In the genomic region with DNA sequence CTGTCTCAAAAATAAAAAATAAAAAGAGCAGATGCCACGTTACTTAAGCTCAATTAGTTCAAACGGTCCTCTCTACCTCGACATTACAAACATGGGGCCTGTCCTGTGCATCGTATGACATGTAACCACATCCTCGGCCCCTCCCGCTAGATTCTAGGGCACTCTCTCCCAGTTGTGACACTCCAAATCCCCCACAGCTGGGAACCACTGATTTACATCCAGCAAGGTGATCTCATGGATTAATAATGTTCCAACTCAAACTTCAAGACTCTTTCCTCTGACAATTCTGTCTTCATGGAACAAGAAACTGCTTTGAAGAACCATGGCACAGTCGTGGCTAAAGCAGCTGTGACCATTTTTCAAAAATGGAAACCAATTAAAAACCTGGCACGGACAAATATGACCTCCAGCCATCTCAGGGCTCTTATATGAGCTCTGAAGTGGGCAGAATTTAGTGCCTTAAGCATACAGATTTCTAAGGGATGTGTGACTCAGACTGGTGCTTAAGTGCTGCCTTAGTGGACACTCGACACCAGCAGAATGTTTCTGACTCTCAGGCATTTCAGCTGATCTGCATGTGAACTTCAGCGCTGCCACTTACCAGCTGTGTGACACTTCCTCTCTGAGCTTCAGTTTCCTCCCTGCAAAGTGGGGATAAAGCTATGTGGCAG, we compare ENCODE assay signal across 1 cellular context.
TF ChIP-seq lines count a peak whose summit lies in the region.

No MANE protein-coding gene starts in this region.

TF ChIP-seq in WTC11, 78 proteins besides CTCF, POLR2A, EP300 and RAD21 (continued from another document):
- TF ChIP-seq E2F4 (CRISPR knock-in tag; IDR thresholded peaks at IDR 0.05; ENCODE audit: borderline replicate concordance, low read depth), result no peak
- TF ChIP-seq STAT6 (CRISPR knock-in tag; conservative IDR thresholded peaks at IDR 0.05; ENCODE audit: low read depth), result no peak
- TF ChIP-seq, protein P1, sequence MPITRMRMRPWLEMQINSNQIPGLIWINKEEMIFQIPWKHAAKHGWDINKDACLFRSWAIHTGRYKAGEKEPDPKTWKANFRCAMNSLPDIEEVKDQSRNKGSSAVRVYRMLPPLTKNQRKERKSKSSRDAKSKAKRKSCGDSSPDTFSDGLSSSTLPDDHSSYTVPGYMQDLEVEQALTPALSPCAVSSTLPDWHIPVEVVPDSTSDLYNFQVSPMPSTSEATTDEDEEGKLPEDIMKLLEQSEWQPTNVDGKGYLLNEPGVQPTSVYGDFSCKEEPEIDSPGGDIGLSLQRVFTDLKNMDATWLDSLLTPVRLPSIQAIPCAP (CRISPR knock-in tag; IDR thresholded peaks at IDR 0.05), result no peak
- TF ChIP-seq SMAD4 (CRISPR knock-in tag; IDR thresholded peaks at IDR 0.05), result no peak
- TF ChIP-seq ERG (CRISPR knock-in tag; IDR thresholded peaks at IDR 0.05), result no peak
- no peak for TF ChIP-seq ELF4 (CRISPR knock-in tag; IDR thresholded peaks at IDR 0.05; ENCODE audit: low read depth)
- TF ChIP-seq GABPB1 (CRISPR knock-in tag; IDR thresholded peaks at IDR 0.05), result no peak
- TF ChIP-seq ZNF219 (CRISPR knock-in tag; IDR thresholded peaks at IDR 0.05; ENCODE audit: borderline replicate concordance), result no peak
- TF ChIP-seq, protein P2, sequence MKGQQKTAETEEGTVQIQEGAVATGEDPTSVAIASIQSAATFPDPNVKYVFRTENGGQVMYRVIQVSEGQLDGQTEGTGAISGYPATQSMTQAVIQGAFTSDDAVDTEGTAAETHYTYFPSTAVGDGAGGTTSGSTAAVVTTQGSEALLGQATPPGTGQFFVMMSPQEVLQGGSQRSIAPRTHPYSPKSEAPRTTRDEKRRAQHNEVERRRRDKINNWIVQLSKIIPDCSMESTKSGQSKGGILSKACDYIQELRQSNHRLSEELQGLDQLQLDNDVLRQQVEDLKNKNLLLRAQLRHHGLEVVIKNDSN (CRISPR knock-in tag; IDR thresholded peaks at IDR 0.05), result no peak
